ENCODE assay signal across 8 cellular contexts in genomic region chr9:68705636-68706578, GRCh38. TPM values are rescaled to one million over a fixed set of nuclear protein-coding genes. Genes with fewer than 3 reads are reported as not detected.
DNase-seq lines count a peak whose midpoint lies in the region; ATAC-seq and TF ChIP-seq lines count a peak whose summit lies in the region.

No MANE protein-coding gene starts in this region.

- no peaks in the 10 kb centered on the region for H3K36me3 ChIP-seq in parathyroid adenoma (ENCODE audit: control insufficient read depth, insufficient read depth, low read length)

- peak overlapping the region; percentile 77 for H3K27ac ChIP-seq in HL-60 (replicated peaks)
- H3K27ac ChIP-seq in parathyroid adenoma, result no peak overlapping the region

- H3K4me2 ChIP-seq in parathyroid adenoma (ENCODE audit: low read length), result peak overlapping the region; percentile 88

- TF ChIP-seq CTCF in HL-60 (IDR thresholded peaks at IDR 0.05; ENCODE audit: insufficient read depth, low read length) (no peak), parathyroid adenoma (IDR thresholded peaks at IDR 0.05) (no peak)

- intact Hi-C loops in Right ventricle myocardium superior (cut with DNase I), result no loop called here

- H3K9me3 ChIP-seq in parathyroid adenoma (ENCODE audit: control insufficient read depth, low read length), result no peaks in the 10 kb centered on the region

- no peaks in the 10 kb centered on the region for H3K27me3 ChIP-seq in HL-60 (ENCODE audit: insufficient read depth, poor library complexity, severe bottlenecking)
- H3K27me3 ChIP-seq in parathyroid adenoma (ENCODE audit: control insufficient read depth, insufficient read depth, low read length), result no peaks in the 10 kb centered on the region

- no peaks in the 10 kb centered on the region for H3K79me2 ChIP-seq in parathyroid adenoma

- peaks cover 2% of the 10 kb centered on the region for H3K4me1 ChIP-seq in parathyroid adenoma

- peak overlapping the region; percentile 75 for H2AFZ ChIP-seq in parathyroid adenoma

- DNase-seq in Ammon's horn (ENCODE audit: low spot score), result peak; percentile 28
- peak; percentile 16 to 72 for DNase-seq in HL-60 (ENCODE audit: low read depth in 1 of 2, low spot score in 1 of 2)
- peak; percentile 10 to 22 for DNase-seq in activated CD4-positive, alpha-beta T cell treated with anti-CD3 and anti-CD28 coated beads, Interleukin-2, amount 50 U/mL, for 48 hours
- DNase-seq in Right ventricle myocardium superior, result peak; percentile 63
- DNase-seq in activated gamma-delta T cell (lab: John Stamatoyannopoulos, UW), result no peak

- peak overlapping the region; percentile 69 for H3K4me3 ChIP-seq in HL-60 (replicated peaks; ENCODE audit: insufficient read depth, low read length)
- peak overlapping the region; percentile 54 for H3K4me3 ChIP-seq in parathyroid adenoma (ENCODE audit: low read depth, low read length)

- H3K9ac ChIP-seq in parathyroid adenoma, result no peak overlapping the region

- ATAC-seq in GM19035 (IDR thresholded peaks at IDR 0.05; ENCODE audit: unreplicated experiment), result peak; percentile 10
- peak; percentile 71 for ATAC-seq in Right ventricle myocardium superior (ENCODE audit: poor library complexity)
- ATAC-seq in GM19328 (IDR thresholded peaks at IDR 0.05; ENCODE audit: unreplicated experiment), result no peak

RNA-seq across cellular contexts. Expression of gene PIP5K1B, which starts 0.9 kb away (rescaled TPM):
- 62.8 TPM for total RNA-seq in Right ventricle myocardium superior
